ENCODE assay signal across 8 cellular contexts in the genomic region with DNA sequence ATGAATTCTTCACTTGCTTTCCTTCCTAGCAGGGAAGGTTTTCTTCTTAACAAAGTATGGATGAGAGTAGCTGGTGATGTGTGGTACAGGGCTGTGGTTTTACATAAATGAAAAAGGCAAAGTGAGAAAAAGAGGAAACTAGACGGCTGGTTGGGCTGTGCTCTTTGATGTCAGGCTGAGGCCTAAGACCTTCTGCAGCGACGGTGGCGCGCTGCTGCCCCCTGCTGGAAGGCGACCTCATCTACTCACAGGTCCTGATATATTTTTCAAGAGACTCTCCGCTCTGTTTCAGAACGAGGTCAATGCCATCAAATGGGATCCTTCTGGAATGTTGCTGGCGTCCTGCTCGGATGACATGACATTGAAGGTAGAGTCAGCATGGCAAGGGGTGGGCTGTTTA.
DNase-seq lines count a peak whose midpoint lies in the region; ATAC-seq and TF ChIP-seq lines count a peak whose summit lies in the region.

No MANE protein-coding gene starts in this region.

- TF ChIP-seq CTCF in VCaP (conservative IDR thresholded peaks at IDR 0.05): peak; percentile 82

- no peak overlapping the region for H3K27ac ChIP-seq in VCaP

- DNase-seq in EL (peak; percentile 26), germinal center (ENCODE audit: low spot score) (peak; percentile 46), DMS 273 treated with DMSO at 0.1 percent for 48 hours (lab: John Stamatoyannopoulos, UW) (no peak), SHP77 treated with DMSO at 0.1 percent for 48 hours (lab: John Stamatoyannopoulos, UW) (no peak), NCI-H2081 (lab: John Stamatoyannopoulos, UW) (no peak)
- DNase-seq in stimulated activated CD8-positive, alpha-beta memory T cell treated with anti-CD3 and anti-CD28 coated beads, Interleukin-12 subunit alpha, Interleukin-12 subunit beta, amount 100 ng/mL, for 24 hours (ENCODE audit: extremely low read depth): peak; percentile 32

- ATAC-seq in HG03139 (IDR thresholded peaks at IDR 0.05; ENCODE audit: unreplicated experiment): peak; percentile 89

Comparison
In these comparisons a context has a peak if more than half of its experiments do, and no peak if none do; other contexts are left out.
1. DNase-seq: peak in EL (single experiment), germinal center (single experiment) and stimulated activated CD8-positive, alpha-beta memory T cell treated with anti-CD3 and anti-CD28 coated beads, Interleukin-12 subunit alpha, Interleukin-12 subunit beta, amount 100 ng/mL, for 24 hours (single experiment); none in DMS 273 treated with DMSO at 0.1 percent for 48 hours (single experiment), SHP77 treated with DMSO at 0.1 percent for 48 hours (single experiment) and NCI-H2081 (0 of 2).